ENCODE assay signal across 2 cellular contexts in genomic region chr12:132673288-132674179, GRCh38.
TF ChIP-seq lines count a peak whose summit lies in the region.

No MANE protein-coding gene starts in this region.

TF ChIP-seq in liver, 16 proteins besides CTCF, POLR2A, EP300 and RAD21:
- no peak for TF ChIP-seq EGR1 (IDR thresholded peaks at IDR 0.05; ENCODE audit: low read depth in 2 of 2)
- TF ChIP-seq HNF4G (IDR thresholded peaks at IDR 0.05): no peak
- TF ChIP-seq, protein P1, sequence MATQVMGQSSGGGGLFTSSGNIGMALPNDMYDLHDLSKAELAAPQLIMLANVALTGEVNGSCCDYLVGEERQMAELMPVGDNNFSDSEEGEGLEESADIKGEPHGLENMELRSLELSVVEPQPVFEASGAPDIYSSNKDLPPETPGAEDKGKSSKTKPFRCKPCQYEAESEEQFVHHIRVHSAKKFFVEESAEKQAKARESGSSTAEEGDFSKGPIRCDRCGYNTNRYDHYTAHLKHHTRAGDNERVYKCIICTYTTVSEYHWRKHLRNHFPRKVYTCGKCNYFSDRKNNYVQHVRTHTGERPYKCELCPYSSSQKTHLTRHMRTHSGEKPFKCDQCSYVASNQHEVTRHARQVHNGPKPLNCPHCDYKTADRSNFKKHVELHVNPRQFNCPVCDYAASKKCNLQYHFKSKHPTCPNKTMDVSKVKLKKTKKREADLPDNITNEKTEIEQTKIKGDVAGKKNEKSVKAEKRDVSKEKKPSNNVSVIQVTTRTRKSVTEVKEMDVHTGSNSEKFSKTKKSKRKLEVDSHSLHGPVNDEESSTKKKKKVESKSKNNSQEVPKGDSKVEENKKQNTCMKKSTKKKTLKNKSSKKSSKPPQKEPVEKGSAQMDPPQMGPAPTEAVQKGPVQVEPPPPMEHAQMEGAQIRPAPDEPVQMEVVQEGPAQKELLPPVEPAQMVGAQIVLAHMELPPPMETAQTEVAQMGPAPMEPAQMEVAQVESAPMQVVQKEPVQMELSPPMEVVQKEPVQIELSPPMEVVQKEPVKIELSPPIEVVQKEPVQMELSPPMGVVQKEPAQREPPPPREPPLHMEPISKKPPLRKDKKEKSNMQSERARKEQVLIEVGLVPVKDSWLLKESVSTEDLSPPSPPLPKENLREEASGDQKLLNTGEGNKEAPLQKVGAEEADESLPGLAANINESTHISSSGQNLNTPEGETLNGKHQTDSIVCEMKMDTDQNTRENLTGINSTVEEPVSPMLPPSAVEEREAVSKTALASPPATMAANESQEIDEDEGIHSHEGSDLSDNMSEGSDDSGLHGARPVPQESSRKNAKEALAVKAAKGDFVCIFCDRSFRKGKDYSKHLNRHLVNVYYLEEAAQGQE (IDR thresholded peaks at IDR 0.05): no peak
- TF ChIP-seq ATF3 (IDR thresholded peaks at IDR 0.05): no peak
- no peak for TF ChIP-seq JUND (IDR thresholded peaks at IDR 0.05)
- no peak for TF ChIP-seq YY1 (IDR thresholded peaks at IDR 0.05)
- TF ChIP-seq FOXA1 (IDR thresholded peaks at IDR 0.05): no peak
- no peak for TF ChIP-seq HNF4A (conservative IDR thresholded peaks at IDR 0.05)
- TF ChIP-seq ZBTB33 (IDR thresholded peaks at IDR 0.05): no peak
- no peak for TF ChIP-seq GABPA (IDR thresholded peaks at IDR 0.05 in 1 of 2, conservative IDR thresholded peaks at IDR 0.05 in 1 of 2)
- TF ChIP-seq NR2F2 (IDR thresholded peaks at IDR 0.05): no peak
- no peak for TF ChIP-seq RXRA (IDR thresholded peaks at IDR 0.05)
- no peak for TF ChIP-seq MAX (IDR thresholded peaks at IDR 0.05)
- no peak for TF ChIP-seq SP1 (IDR thresholded peaks at IDR 0.05)
- no peak for TF ChIP-seq FOXA2 (IDR thresholded peaks at IDR 0.05)

TF ChIP-seq in SK-N-SH, 30 proteins besides CTCF, POLR2A, EP300 and RAD21:
- no peak for TF ChIP-seq RCOR1 (IDR thresholded peaks at IDR 0.05; ENCODE audit: low read length)
- TF ChIP-seq ELF1 (IDR thresholded peaks at IDR 0.05): no peak
- no peak for TF ChIP-seq RXRA (IDR thresholded peaks at IDR 0.05; ENCODE audit: borderline replicate concordance, low read depth)
- TF ChIP-seq USF1 (IDR thresholded peaks at IDR 0.05; ENCODE audit: borderline replicate concordance, low read depth): no peak
- TF ChIP-seq FOXM1 (IDR thresholded peaks at IDR 0.05; ENCODE audit: low read depth): no peak
- no peak for TF ChIP-seq MEF2A (IDR thresholded peaks at IDR 0.05; ENCODE audit: borderline replicate concordance, low read depth)
- TF ChIP-seq NRF1 (IDR thresholded peaks at IDR 0.05; ENCODE audit: low read depth, low read length): no peak
- TF ChIP-seq, protein P1 (IDR thresholded peaks at IDR 0.05; ENCODE audit: low read depth, low read length): no peak
- TF ChIP-seq CHD2 (IDR thresholded peaks at IDR 0.05; ENCODE audit: low read length, partially characterized antibody): no peak
- no peak for TF ChIP-seq FOSL2 (IDR thresholded peaks at IDR 0.05; ENCODE audit: borderline replicate concordance, low read depth)
- TF ChIP-seq SIN3A (IDR thresholded peaks at IDR 0.05; ENCODE audit: borderline replicate concordance, low read depth, low read length): no peak
- no peak for TF ChIP-seq PBX3 (IDR thresholded peaks at IDR 0.05)
- TF ChIP-seq POLR2AphosphoS5 (IDR thresholded peaks at IDR 0.05; ENCODE audit: low read depth, low read length): no peak
- no peak for TF ChIP-seq USF2 (IDR thresholded peaks at IDR 0.05; ENCODE audit: borderline replicate concordance, low read depth, low read length)
- TF ChIP-seq TEAD4 (IDR thresholded peaks at IDR 0.05; ENCODE audit: borderline replicate concordance, insufficient read depth): no peak
- no peak for TF ChIP-seq EZH2phosphoT487 (IDR thresholded peaks at IDR 0.05; ENCODE audit: borderline replicate concordance, low read depth)
- no peak for TF ChIP-seq JUND (IDR thresholded peaks at IDR 0.05)
- TF ChIP-seq TCF12 (IDR thresholded peaks at IDR 0.05): no peak
